8 cellular contexts compared by ENCODE assay signal in the genomic region with DNA sequence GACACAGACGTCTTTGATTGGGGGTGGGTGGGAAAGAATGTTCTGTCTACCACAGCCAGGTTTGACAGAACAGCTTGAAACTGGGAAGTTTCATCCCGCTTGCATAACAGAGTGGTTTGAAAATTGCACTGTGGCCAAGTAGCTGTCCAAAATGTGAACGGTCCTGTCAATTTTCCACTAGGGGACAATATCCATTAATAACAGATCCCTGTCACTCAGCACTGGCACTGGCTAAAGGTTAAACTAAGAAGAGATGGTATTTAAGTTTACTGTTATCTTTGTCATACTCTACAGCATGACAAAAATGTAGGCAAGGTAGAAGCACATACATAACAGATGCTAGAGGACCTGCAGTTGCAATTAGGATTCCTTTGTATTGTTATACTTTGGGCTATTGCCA. TPM values are rescaled to one million over a fixed set of nuclear protein-coding genes. Genes with fewer than 3 reads are reported as not detected.
DNase-seq lines count a peak whose midpoint lies in the region; ATAC-seq and TF ChIP-seq lines count a peak whose summit lies in the region.

No MANE protein-coding gene starts in this region.

- CTCF ChIA-PET in mammary epithelial cell (lab: Charles Lee; ENCODE audit: low non-redundant PET), result no interaction called here
- CTCF ChIA-PET in MCF 10A (lab: Yijun Ruan, JAX), result interaction anchor here (0.6 to 0.9 kb wide), 3 partner anchors 44 to 834 kb away, joined by 3 to 4 read pairs (median 3); no protein-coding TSS in a partner anchor

- H3K4me1 ChIP-seq in mammary epithelial cell (ENCODE audit: insufficient read depth, low read length) (no peaks in the 10 kb centered on the region), ovary (ENCODE audit: insufficient read depth) (no peaks in the 10 kb centered on the region)

- POLR2A ChIA-PET in MCF 10A (lab: Yijun Ruan, JAX), result no interaction called here

- H2AFZ ChIP-seq in mammary epithelial cell (ENCODE audit: low read depth, low read length), result no peak overlapping the region

- H3K9ac ChIP-seq in mammary epithelial cell (ENCODE audit: insufficient read depth, low read length), result no peak overlapping the region

- BruUV-seq in mammary epithelial cell (replicated peaks; lab: Mats Ljungman, UMichigan) (no TSS peak), MCF 10A (replicated peaks; lab: Mats Ljungman, UMichigan) (no TSS peak)

- no peaks in the 10 kb centered on the region for H4K20me1 ChIP-seq in mammary epithelial cell (ENCODE audit: insufficient read depth, low read length)

- no peaks in the 10 kb centered on the region for H3K9me3 Mint-ChIP-seq in MCF 10A (ENCODE audit: unreplicated experiment)

- H3K4me3 Mint-ChIP-seq in MCF 10A (ENCODE audit: unreplicated experiment) (no peak overlapping the region), T-helper 17 cell (no peak overlapping the region)

- WGBS in mammary epithelial cell (ENCODE audit: low coverage, missing lambda C conversion rate), result 45% methylated on average over 3 of the region's 3 CpGs
- 32 to 46% (median 43%) methylated on average over 3 of the region's 3 CpGs for WGBS in ovary, 3 donors

- dilution Hi-C loops in mammary epithelial cell (cut with HindIII; ENCODE audit: low sequenced_read_pairs), result no loop called here

- H3K4me3 ChIP-seq in mammary epithelial cell (replicated peaks in 1 of 3; ENCODE audit: insufficient read depth in 1 of 3, low read depth in 2 of 3, low read length in 3 of 3) (no peak overlapping the region), ovary (no peak overlapping the region)

- H3K79me2 ChIP-seq in mammary epithelial cell (ENCODE audit: insufficient read depth, low read length), result no peaks in the 10 kb centered on the region

- ATAC-seq in HG03565 (IDR thresholded peaks at IDR 0.05; ENCODE audit: unreplicated experiment) (peak; percentile 64), T-helper 17 cell (peak; percentile 50)

- no peak overlapping the region for H3K4me2 ChIP-seq in mammary epithelial cell (ENCODE audit: insufficient read depth, low read depth, low read length)

- in situ Hi-C loops in mammary epithelial cell (cut with MboI; ENCODE audit: low sequenced_read_pairs in 2 of 2), result loop anchor here in 1 of 2 donors (10.0 kb wide), 1 partner anchor 112 kb away; no protein-coding TSS in a partner anchor

- TF ChIP-seq CTCF in mammary epithelial cell (conservative IDR thresholded peaks at IDR 0.05 in 1 of 2, IDR thresholded peaks at IDR 0.05 in 1 of 2; ENCODE audit: extremely low read depth in 1 of 2, insufficient read depth in 1 of 2, low read depth in 1 of 2, low read length in 2 of 2), result peak; percentile 39 to 49
- TF ChIP-seq CTCF in MCF 10A (IDR thresholded peaks at IDR 0.05; ENCODE audit: unreplicated experiment), result no peak
- no peak for TF ChIP-seq CTCF in ovary (IDR thresholded peaks at IDR 0.05)

- no peaks in the 10 kb centered on the region for H3K4me1 Mint-ChIP-seq in MCF 10A (ENCODE audit: insufficient read depth, unreplicated experiment)
- peaks cover 5% of the 10 kb centered on the region for H3K4me1 Mint-ChIP-seq in T-helper 17 cell

- no peaks in the 10 kb centered on the region for H3K36me3 Mint-ChIP-seq in MCF 10A (ENCODE audit: insufficient read depth, unreplicated experiment)
- peaks cover 2% of the 10 kb centered on the region for H3K36me3 Mint-ChIP-seq in T-helper 17 cell (ENCODE audit: low read depth)

- no peak for TF ChIP-seq EP300 in ovary (IDR thresholded peaks at IDR 0.05)

- no peaks in the 10 kb centered on the region for H3K27me3 ChIP-seq in mammary epithelial cell (ENCODE audit: insufficient read depth, low read length)
- no peaks in the 10 kb centered on the region for H3K27me3 ChIP-seq in ovary

- H3K27ac ChIP-seq in mammary epithelial cell (ENCODE audit: insufficient read depth, low read depth, low read length), result no peak overlapping the region
- no peak overlapping the region for H3K27ac ChIP-seq in ovary

- H3K9me3 ChIP-seq in mammary epithelial cell (replicated peaks; ENCODE audit: insufficient read depth, low read length), result no peaks in the 10 kb centered on the region
- no peaks in the 10 kb centered on the region for H3K9me3 ChIP-seq in T-helper 17 cell (ENCODE audit: control insufficient read depth, low read length, poor library complexity, severe bottlenecking)
- H3K9me3 ChIP-seq in ovary, result peaks cover 0 to 3% of the 10 kb centered on the region in 2 donors

- H3K27me3 Mint-ChIP-seq in MCF 10A (ENCODE audit: insufficient read depth, unreplicated experiment) (no peaks in the 10 kb centered on the region), T-helper 17 cell (peaks cover 26% of the 10 kb centered on the region)

- TF ChIP-seq POLR2A in ovary (IDR thresholded peaks at IDR 0.05), result no peak

- peak; percentile 57 for DNase-seq in mammary epithelial cell
- no peak for DNase-seq in MCF 10A (ENCODE audit: unreplicated experiment)
- no peak for DNase-seq in T-helper 17 cell
- DNase-seq in myocyte (ENCODE audit: low read depth), result peak; percentile 46
- no peak for DNase-seq in GDM1 (lab: John Stamatoyannopoulos, UW)
- DNase-seq in kidney glomerular epithelial cell (lab: John Stamatoyannopoulos, UW), result no peak
- DNase-seq in ovary, result no peak

- H3K27ac Mint-ChIP-seq in MCF 10A (ENCODE audit: low read depth, unreplicated experiment) (no peak overlapping the region), T-helper 17 cell (no peak overlapping the region)

- intact Hi-C loops in mammary epithelial cell (cut with micrococcal nuclease), result no loop called here
- intact Hi-C loops in MCF 10A (cut with micrococcal nuclease), result no loop called here
- intact Hi-C loops in ovary (cut with DNase I), result no loop called here

- H3K36me3 ChIP-seq in mammary epithelial cell (ENCODE audit: insufficient read depth, low read length) (no peaks in the 10 kb centered on the region), ovary (no peaks in the 10 kb centered on the region)

RNA-seq across cellular contexts. Expression of gene ACMSD, which starts 55.6 kb away (rescaled TPM):
- total RNA-seq in mammary epithelial cell, result under 1 TPM in 1 of 2 donors, not detected in 1; 0.33 TPM
- polyA plus RNA-seq in mammary epithelial cell, result not detected
- not detected for polyA minus RNA-seq in mammary epithelial cell
- total RNA-seq in MCF 10A (2022), result not detected in 2 replicates
- not detected for total RNA-seq in T-helper 17 cell
- not detected in 2 replicates for total RNA-seq in myocyte
- 0.11 TPM for polyA plus RNA-seq in myocyte (2012)
- total RNA-seq in ovary, result not detected
- polyA plus RNA-seq in ovary, result not detected

Comparison
In these comparisons a context has a peak if more than half of its experiments do, and no peak if none do; other contexts are left out.
1. DNase-seq: peak in mammary epithelial cell (single experiment) and myocyte (single experiment); none in MCF 10A (single experiment), T-helper 17 cell (0 of 3), GDM1 (single experiment), kidney glomerular epithelial cell (single experiment) and ovary (0 of 5).
2. CTCF ChIP-seq: peak in mammary epithelial cell (2 of 2); none in MCF 10A (single experiment) and ovary (0 of 3).